In the genomic region with DNA sequence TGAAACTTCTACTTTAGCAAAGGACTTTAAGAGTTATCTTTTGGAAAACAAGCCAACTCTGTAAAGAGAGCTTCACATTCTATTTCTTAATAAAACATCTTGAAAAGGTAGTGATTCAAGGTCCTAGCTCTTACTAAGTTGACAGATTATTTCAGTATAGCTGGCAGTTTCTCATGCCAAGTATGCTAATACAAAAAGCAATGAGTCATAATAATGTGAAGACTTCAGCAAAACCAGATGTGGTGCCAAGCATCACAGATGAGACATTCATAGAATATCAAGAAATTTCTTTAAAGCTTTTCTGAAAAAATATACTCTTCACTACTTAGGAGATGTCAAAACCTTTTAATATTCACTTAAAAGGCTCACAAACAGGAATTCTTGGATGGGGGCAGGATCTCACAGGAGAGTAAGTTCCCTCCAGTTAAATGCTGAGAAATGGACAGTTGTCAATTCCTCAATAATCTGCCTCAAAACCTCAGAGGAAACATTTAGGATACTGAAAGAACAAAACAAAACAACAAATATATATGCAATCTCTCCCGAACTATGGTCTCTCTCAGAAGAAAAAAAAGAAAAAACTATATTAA, we compare ENCODE assay signal across 13 cellular contexts. TPM values are rescaled to one million over a fixed set of nuclear protein-coding genes. Genes with fewer than 3 reads are reported as not detected.
DNase-seq lines count a peak whose midpoint lies in the region; ATAC-seq, FAIRE-seq and TF ChIP-seq lines count a peak whose summit lies in the region.
"Had no signal": no experiment of that assay in that cellular context is flagged by ENCODE, and none has a peak within 500 bp of the region (broad histone marks: within the 10 kb centered on the region; RNA-seq: fewer than 3 reads in every experiment).

No MANE protein-coding gene starts in this region.

- no TSS peak for BruUV-seq in mammary epithelial cell (replicated peaks; lab: Mats Ljungman, UMichigan)

- H3K4me1 ChIP-seq in mammary epithelial cell (ENCODE audit: insufficient read depth, low read length) (peaks cover 16% of the 10 kb centered on the region), pancreas (no peaks in the 10 kb centered on the region)

- H3K27ac ChIP-seq in mammary epithelial cell (ENCODE audit: insufficient read depth, low read depth, low read length) (peak overlapping the region; percentile 22), pancreas (no peak overlapping the region)

- H3K27me3 ChIP-seq in mammary epithelial cell (ENCODE audit: insufficient read depth, low read length) (no peaks in the 10 kb centered on the region), H7 (ENCODE audit: control insufficient read depth, insufficient read depth, low read length) (no peaks in the 10 kb centered on the region), pancreas (no peaks in the 10 kb centered on the region)

- intact Hi-C loops in mammary epithelial cell (cut with micrococcal nuclease) (no loop called here), pancreas (cut with DNase I) (no loop called here)

- H3K79me2 ChIP-seq in mammary epithelial cell (ENCODE audit: insufficient read depth, low read length), result peaks cover 100% of the 10 kb centered on the region

- H4K20me1 ChIP-seq in mammary epithelial cell (ENCODE audit: insufficient read depth, low read length), result peaks cover 21% of the 10 kb centered on the region

- H3K4me2 ChIP-seq in mammary epithelial cell (ENCODE audit: insufficient read depth, low read depth, low read length), result peak overlapping the region; percentile 19

- H3K36me3 ChIP-seq in mammary epithelial cell (ENCODE audit: insufficient read depth, low read length) (peaks cover 19% of the 10 kb centered on the region), H7 (replicated peaks; ENCODE audit: control insufficient read depth, insufficient read depth, low read length) (no peaks in the 10 kb centered on the region), pancreas (no peaks in the 10 kb centered on the region)

- no peaks in the 10 kb centered on the region for H3K9me3 ChIP-seq in mammary epithelial cell (replicated peaks; ENCODE audit: insufficient read depth, low read length)
- no peaks in the 10 kb centered on the region for H3K9me3 ChIP-seq in pancreas

- CTCF ChIA-PET in mammary epithelial cell (lab: Charles Lee; ENCODE audit: low non-redundant PET), result no interaction called here

- FAIRE-seq in HTR-8/SVneo (lab: Jason Lieb, UNC) (no peak), pancreas (lab: Jason Lieb, UNC) (no peak)

- H2AFZ ChIP-seq in mammary epithelial cell (ENCODE audit: low read depth, low read length), result no peak overlapping the region

- WGBS in mammary epithelial cell (ENCODE audit: low coverage, missing lambda C conversion rate), result 20% methylated on average over 1 of the region's 1 CpG
- WGBS in pancreas, 2 donors, result 94 to 100% methylated on average over 1 of the region's 1 CpG

- dilution Hi-C loops in mammary epithelial cell (cut with HindIII; ENCODE audit: low sequenced_read_pairs), result no loop called here

- no peak overlapping the region for H3K4me3 ChIP-seq in mammary epithelial cell (replicated peaks in 1 of 3; ENCODE audit: insufficient read depth in 1 of 3, low read depth in 2 of 3, low read length in 3 of 3)
- H3K4me3 ChIP-seq in H7 (ENCODE audit: insufficient read depth, low read depth, low read length), result no peak overlapping the region
- no peak overlapping the region for H3K4me3 ChIP-seq in pancreas

- TF ChIP-seq CTCF in mammary epithelial cell (conservative IDR thresholded peaks at IDR 0.05 in 1 of 2, IDR thresholded peaks at IDR 0.05 in 1 of 2; ENCODE audit: extremely low read depth in 1 of 2, insufficient read depth in 1 of 2, low read depth in 1 of 2, low read length in 2 of 2) (no peak), pancreas (IDR thresholded peaks at IDR 0.05) (no peak)

- in situ Hi-C loops in mammary epithelial cell (cut with MboI; ENCODE audit: low sequenced_read_pairs in 2 of 2), result no loop called here

- DNase-seq in AG08395 (ENCODE audit: low spot score), result peak; percentile 83
- peak; percentile 67 for DNase-seq in HTR-8/SVneo (ENCODE audit: insufficient read length, low spot score)
- DNase-seq in mammary epithelial cell, result peak; percentile 77
- DNase-seq in kidney glomerular epithelial cell (lab: John Stamatoyannopoulos, UW), result peak; percentile 73
- DNase-seq in H7, result no peak
- DNase-seq in NCI-H524 (lab: John Stamatoyannopoulos, UW), result no peak
- DNase-seq in activated CD8-positive, alpha-beta memory T cell treated with anti-CD3 and anti-CD28 coated beads for 24 hours, result no peak
- DNase-seq in pancreas, result no peak
- DNase-seq: CD4-positive, alpha-beta memory T cell; glutamatergic neuron; NCI-H524 treated with DMSO at 0.1 percent for 48 hours; stimulated activated CD4-positive, alpha-beta T cell treated with anti-CD3 and anti-CD28 coated beads, Interleukin-2, amount 100 ng/mL, for 24 hours; T-cell had no signal

- no peak for ATAC-seq in pancreas
- ATAC-seq: T-cell had no signal

- no peak overlapping the region for H3K9ac ChIP-seq in mammary epithelial cell (ENCODE audit: insufficient read depth, low read length)

RNA-seq across cellular contexts. Expression of a gene that starts 45.6 kb away (rescaled TPM):
- total RNA-seq in mammary epithelial cell (100 to 1,000 TPM; 310 to 337 TPM), pancreas (10 to 100 TPM in 2 of 6 donors, 1 to 10 TPM in 4; 4.5 to 12.9 (median 7.7) TPM)
- polyA plus RNA-seq in mammary epithelial cell (355 TPM), pancreas (1 to 10 TPM; 2.2 to 4.6 TPM)
- 433 TPM for polyA minus RNA-seq in mammary epithelial cell
- 43.8 and 49.6 TPM in 2 replicates for total RNA-seq in H7 (2014; rRNA removed; shearing (Covaris generic))

Comparison
In these comparisons a context has a peak if more than half of its experiments do, and no peak if none do; other contexts are left out.
1. DNase-seq: peak in AG08395 (single experiment), HTR-8/SVneo (single experiment), mammary epithelial cell (single experiment) and kidney glomerular epithelial cell (single experiment); none in H7 (single experiment), NCI-H524 (0 of 2), activated CD8-positive, alpha-beta memory T cell treated with anti-CD3 and anti-CD28 coated beads for 24 hours (single experiment) and pancreas (0 of 6).